Comparison of ENCODE assay signal across 26 cellular contexts in the genomic region with DNA sequence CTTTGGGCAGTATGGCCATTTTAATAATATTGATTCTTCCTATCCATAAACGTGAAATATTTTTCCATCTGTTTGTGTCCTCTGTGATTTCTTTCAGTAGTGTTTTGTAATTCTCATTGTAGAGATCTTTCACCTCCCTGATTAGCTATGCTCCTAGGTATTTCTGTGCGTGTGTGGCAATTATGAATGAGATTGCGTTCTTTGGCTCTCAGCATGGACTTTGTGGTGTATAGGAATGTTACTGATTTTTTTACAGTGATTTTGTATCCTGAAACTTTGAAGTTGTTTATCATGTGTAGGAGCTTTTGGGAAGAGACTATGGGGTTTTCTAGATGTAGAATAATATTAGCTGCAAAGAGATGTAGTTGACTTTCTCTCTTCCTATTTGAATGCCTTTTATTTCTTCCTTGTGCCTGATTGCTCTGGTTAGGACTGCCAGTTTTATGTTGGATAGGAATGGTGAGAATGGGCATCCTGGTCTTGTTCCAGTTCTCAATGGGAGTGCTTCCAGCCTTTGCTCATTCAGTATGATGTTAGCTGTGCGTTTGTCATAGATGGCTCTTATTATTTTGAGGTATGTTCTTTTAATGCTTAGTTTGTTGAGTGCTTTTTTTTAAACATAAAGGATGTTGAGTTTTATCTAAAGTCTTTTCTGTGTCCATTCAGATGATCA. TPM values are rescaled to one million over a fixed set of nuclear protein-coding genes. Genes with fewer than 3 reads are reported as not detected.
DNase-seq lines count a peak whose midpoint lies in the region; ATAC-seq and TF ChIP-seq lines count a peak whose summit lies in the region.
"Had no signal": no experiment of that assay in that cellular context is flagged by ENCODE, and none has a peak within 500 bp of the region (broad histone marks: within the 10 kb centered on the region; RNA-seq: fewer than 3 reads in every experiment).

No MANE protein-coding gene starts in this region.

- no peaks in the 10 kb centered on the region for H3K4me1 ChIP-seq in IMR-90 (ENCODE audit: control insufficient read depth, insufficient read depth, low read length)
- peaks cover 0 to 3% (median 0%) of the 10 kb centered on the region in 4 donors for H3K4me1 ChIP-seq in tibial artery
- H3K4me1 ChIP-seq: colonic mucosa, foreskin keratinocyte, HAP-1 had no signal

- H3K9me3 ChIP-seq in IMR-90 (ENCODE audit: control insufficient read depth, insufficient read depth, low read length) (no peaks in the 10 kb centered on the region; the same call in 1 of the 2 replicates), tibial artery (peaks cover 0 to 19% (median 10%) of the 10 kb centered on the region in 3 donors)
- H3K9me3 ChIP-seq: colonic mucosa had no signal

- DNase-seq in EH (ENCODE audit: low read depth) (peak; percentile 11), IMR-90 (peak; percentile 3), cerebellum (ENCODE audit: low spot score) (peak; percentile 8), myocyte (ENCODE audit: low read depth) (peak; percentile 8), HUDEP-2 (lab: John Stamatoyannopoulos, UW; ENCODE audit: unreplicated experiment in 76 of 76) (no peak), germinal center (ENCODE audit: low spot score) (no peak), D341Med (ENCODE audit: low spot score) (no peak), tibial artery (no peak)
- DNase-seq: activated CD4-positive, alpha-beta memory T cell treated with anti-CD3 and anti-CD28 coated beads, Interleukin-2, amount 10 ng/mL, durations not matched to agents 7 days and 5 days; activated naive CD4-positive, alpha-beta T cell treated with anti-CD3 and anti-CD28 coated beads, Interleukin-2, amount 50 U/mL, for 16 hours; aorta; CD8-positive, alpha-beta T cell; colonic mucosa; hypothalamus; islet precursor cell; NCI-H1105 treated with DMSO at 0.1 percent for 48 hours; NCI-H2081 treated with DMSO at 0.1 percent for 48 hours; NCI-H510A; NK-92 treated with Interleukin-12 subunit alpha and Interleukin-12 subunit beta, amount 100 ng/mL, for 24 hours; SK-N-SH had no signal

- CTCF ChIA-PET in IMR-90 (lab: Yijun Ruan, JAX): interaction anchor here (0.6 kb wide), 1 partner anchor 214 kb away, joined by 3 read pairs; no protein-coding TSS in a partner anchor

- H2BK15ac ChIP-seq in IMR-90 (ENCODE audit: low read depth, low read length): no peak overlapping the region

- H3K56ac ChIP-seq in IMR-90 (ENCODE audit: extremely low read depth, insufficient read depth, low read length): no peak overlapping the region

- no peak overlapping the region for H2BK5ac ChIP-seq in IMR-90 (ENCODE audit: low read depth, low read length, poor library complexity, severe bottlenecking)

- no peak overlapping the region for H2BK120ac ChIP-seq in IMR-90 (ENCODE audit: low read depth, low read length)

- no peak overlapping the region for H2AK9ac ChIP-seq in IMR-90 (replicated peaks; ENCODE audit: low read depth, low read length, poor library complexity)

- H2AK5ac ChIP-seq in IMR-90 (ENCODE audit: low read depth, low read length): no peak overlapping the region

- no peaks in the 10 kb centered on the region for H3K79me1 ChIP-seq in IMR-90 (ENCODE audit: low read depth in 1 of 2, low read length in 2 of 2)

- H3K4me3 ChIP-seq in IMR-90 (ENCODE audit: insufficient read depth, low read depth, low read length) (no peak overlapping the region), tibial artery (no peak overlapping the region)
- H3K4me3 ChIP-seq: colonic mucosa, HAP-1, lung, thoracic aorta had no signal

- H3K14ac ChIP-seq in IMR-90 (replicated peaks; ENCODE audit: low read depth, low read length): no peak overlapping the region

- H2BK20ac ChIP-seq in IMR-90 (ENCODE audit: low read depth, low read length): no peak overlapping the region

- H4K91ac ChIP-seq in IMR-90 (ENCODE audit: insufficient read depth, low read depth, low read length): no peak overlapping the region

- H3K27ac ChIP-seq in IMR-90 (ENCODE audit: insufficient read depth, low read length): no peak overlapping the region
- H3K27ac ChIP-seq in tibial artery: no peak overlapping the region
- H3K27ac ChIP-seq: colonic mucosa, foreskin keratinocyte had no signal

- no peak overlapping the region for H3K9ac ChIP-seq in IMR-90 (ENCODE audit: low read depth, low read length)
- H3K9ac ChIP-seq: SK-N-SH had no signal

- H3K36me3 ChIP-seq in IMR-90 (ENCODE audit: control insufficient read depth, insufficient read depth, low read length) (no peaks in the 10 kb centered on the region), tibial artery (no peaks in the 10 kb centered on the region)
- H3K36me3 ChIP-seq: colonic mucosa, HAP-1, thoracic aorta had no signal

- H2AFZ ChIP-seq in IMR-90 (replicated peaks; ENCODE audit: low read length, poor library complexity): no peak overlapping the region

- H3K4ac ChIP-seq in IMR-90 (ENCODE audit: low read depth, low read length): no peak overlapping the region

- intact Hi-C loops in IMR-90 (cut with micrococcal nuclease): no loop called here
- intact Hi-C loops in tibial artery (cut with DNase I; ENCODE audit: low total_unique reads): no loop called here

- dilution Hi-C loops in IMR-90 (cut with HindIII; ENCODE audit: low sequenced_read_pairs, unreplicated experiment): no loop called here

- no peak overlapping the region for H4K8ac ChIP-seq in IMR-90 (ENCODE audit: low read depth in 2 of 2, low read length in 2 of 2)

- no peak overlapping the region for H3K18ac ChIP-seq in IMR-90 (ENCODE audit: low read depth, low read length)

- no peak overlapping the region for H3K23ac ChIP-seq in IMR-90 (ENCODE audit: low read depth, low read length)

- no peak for TF ChIP-seq RAD21 in IMR-90 (IDR thresholded peaks at IDR 0.05; ENCODE audit: low read length)

- no TSS peak for BruUV-seq in IMR-90 (replicated peaks; lab: Mats Ljungman, UMichigan)

- ATAC-seq in IMR-90 (ENCODE audit: low read depth): no peak
- ATAC-seq: CD8-positive, alpha-beta T cell; foreskin keratinocyte; sciatic nerve; stimulated activated memory B cell treated with anti-CD40 and anti-IgM and Interleukin-4, amounts not matched to agents 10 μg/mL and 1 μg/mL and 100 μg/mL, for 72 hours had no signal

- POLR2A ChIA-PET in IMR-90 (lab: Charles Lee; ENCODE audit: unreplicated experiment): no interaction called here

- in situ Hi-C loops in IMR-90 (cut with MboI; ENCODE audit: low sequenced_read_pairs): no loop called here

- H3K27me3 ChIP-seq in IMR-90 (ENCODE audit: control insufficient read depth, insufficient read depth, low read length): no peaks in the 10 kb centered on the region
- H3K27me3 ChIP-seq in tibial artery: no peaks in the 10 kb centered on the region
- H3K27me3 ChIP-seq: colonic mucosa had no signal

- TF ChIP-seq POLR2A in IMR-90 (IDR thresholded peaks at IDR 0.05; ENCODE audit: low read depth, low read length): no peak

- H4K5ac ChIP-seq in IMR-90 (ENCODE audit: low read depth, low read length): no peak overlapping the region

- no peaks in the 10 kb centered on the region for H3K9me1 ChIP-seq in IMR-90 (ENCODE audit: insufficient read depth, low read length)

- H3K4me2 ChIP-seq in IMR-90 (ENCODE audit: low read depth, low read length): no peak overlapping the region
- H3K4me2 ChIP-seq: SK-N-SH had no signal

- no peaks in the 10 kb centered on the region for H4K20me1 ChIP-seq in IMR-90 (ENCODE audit: insufficient read depth, low read length)

- whole genome bisulfite sequencing in IMR-90 (ENCODE audit: extremely low coverage in 2 of 2, insufficient read length in 1 of 2), 2 experiments: no CpG with 5 or more reads among the region's 4 CpGs

- TF ChIP-seq CTCF in IMR-90 (conservative IDR thresholded peaks at IDR 0.05; ENCODE audit: low read depth, low read length): no peak
- no peak for TF ChIP-seq CTCF in tibial artery (IDR thresholded peaks at IDR 0.05)

TF ChIP-seq in IMR-90, 13 proteins besides CTCF, POLR2A, EP300 and RAD21:
- no peak for TF ChIP-seq MXI1 (IDR thresholded peaks at IDR 0.05; ENCODE audit: borderline replicate concordance, low read depth, low read length)
- no peak for TF ChIP-seq ELK1 (IDR thresholded peaks at IDR 0.05; ENCODE audit: borderline replicate concordance, low read depth, low read length)
- TF ChIP-seq, protein P1, sequence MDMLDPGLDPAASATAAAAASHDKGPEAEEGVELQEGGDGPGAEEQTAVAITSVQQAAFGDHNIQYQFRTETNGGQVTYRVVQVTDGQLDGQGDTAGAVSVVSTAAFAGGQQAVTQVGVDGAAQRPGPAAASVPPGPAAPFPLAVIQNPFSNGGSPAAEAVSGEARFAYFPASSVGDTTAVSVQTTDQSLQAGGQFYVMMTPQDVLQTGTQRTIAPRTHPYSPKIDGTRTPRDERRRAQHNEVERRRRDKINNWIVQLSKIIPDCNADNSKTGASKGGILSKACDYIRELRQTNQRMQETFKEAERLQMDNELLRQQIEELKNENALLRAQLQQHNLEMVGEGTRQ (IDR thresholded peaks at IDR 0.05; ENCODE audit: low read depth, low read length): no peak
- no peak for TF ChIP-seq FOS (IDR thresholded peaks at IDR 0.05; ENCODE audit: low read depth, low read length)
- no peak for TF ChIP-seq SMC3 (IDR thresholded peaks at IDR 0.05; ENCODE audit: low read depth, low read length)
- no peak for TF ChIP-seq MAZ (IDR thresholded peaks at IDR 0.05; ENCODE audit: borderline replicate concordance, low read depth, low read length)
- no peak for TF ChIP-seq NFE2L2 (IDR thresholded peaks at IDR 0.05; ENCODE audit: low read depth, low read length)
- TF ChIP-seq RFX5 (IDR thresholded peaks at IDR 0.05; ENCODE audit: low read depth, low read length): no peak
- no peak for TF ChIP-seq MAFK (IDR thresholded peaks at IDR 0.05; ENCODE audit: low read depth, low read length)
TF ChIP-seq in IMR-90: peak in this region for 0.

RNA-seq across cellular contexts. Expression of gene THUMPD2, which starts 27.0 kb away (rescaled TPM):
- total RNA-seq in IMR-90 (2012; rRNA removed) (4.8 and 5.6 TPM in 2 replicates), cerebellum (26.1 TPM), myocyte (12.0 and 13.3 TPM in 2 replicates)
- 5.2 and 7.0 TPM in 2 replicates for polyA plus RNA-seq in IMR-90 (2012; rRNA removed)
- polyA plus RNA-seq in IMR-90 (2012; cell fraction: cytosol; rRNA removed): 1.1 and 1.5 TPM in 2 replicates
- 2.9 and 22.6 TPM in 2 replicates for polyA plus RNA-seq in IMR-90 (2012; cell fraction: nucleus; rRNA removed; ENCODE audit: low replicate concordance)
- polyA plus RNA-seq in myocyte (2012): 10.0 TPM

Comparison
In these comparisons a context has a peak if more than half of its experiments do, and no peak if none do; other contexts are left out.
1. DNase-seq: peak in EH (single experiment), IMR-90 (single experiment), cerebellum (single experiment) and myocyte (single experiment); none in HUDEP-2 (0 of 76), germinal center (single experiment), D341Med (single experiment) and tibial artery (0 of 2).